ENCODE assay signal across 1 cellular context in the genomic region with DNA sequence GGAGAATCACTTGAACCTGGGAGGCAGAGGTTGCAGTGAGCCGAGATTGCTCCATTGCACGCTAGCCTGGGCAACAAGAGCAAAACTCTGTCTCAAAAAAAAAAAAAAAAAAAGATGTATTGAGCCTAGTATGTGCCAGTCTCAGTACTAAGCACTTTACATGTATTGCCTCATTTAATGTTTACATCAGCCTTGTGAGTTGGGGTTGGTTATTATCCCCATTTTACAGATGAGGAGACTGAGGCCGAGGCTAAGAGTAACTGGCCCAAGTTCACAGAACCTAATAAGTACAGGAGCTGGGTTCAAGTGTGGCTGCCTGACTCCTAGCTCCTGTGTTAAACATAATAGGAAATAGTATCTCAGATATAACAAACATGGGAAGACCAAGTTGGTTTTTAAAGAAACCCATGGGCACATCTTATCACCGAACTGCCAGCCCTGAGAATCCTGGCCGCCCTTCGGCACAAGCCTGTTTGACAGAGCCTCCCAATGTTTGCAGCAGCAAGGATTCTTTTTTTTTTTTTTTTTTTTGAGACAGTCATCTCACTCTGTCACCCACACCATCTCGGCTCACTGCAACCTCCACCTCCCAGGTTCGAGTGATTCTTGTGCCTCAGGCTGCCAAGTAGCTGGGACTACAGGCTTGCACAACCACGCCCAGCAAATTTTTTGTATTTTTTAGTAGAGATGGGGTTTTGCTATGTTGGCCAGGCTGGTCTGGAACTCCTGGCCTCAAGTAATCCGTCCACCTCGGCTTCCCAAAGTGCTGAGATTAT.
TF ChIP-seq lines count a peak whose summit lies in the region.

No MANE protein-coding gene starts in this region.

TF ChIP-seq in K562, 482 proteins besides CTCF, POLR2A, EP300 and RAD21:
- TF ChIP-seq CBX1 (IDR thresholded peaks at IDR 0.05; ENCODE audit: low read depth) (peak; percentile 47; the same call in 1 of the 2 replicates), ETV6 (IDR thresholded peaks at IDR 0.05; ENCODE audit: borderline replicate concordance in 1 of 2, low read depth in 2 of 2, low read length in 1 of 2) (no peak), ETV6 (CRISPR knock-in tag; IDR thresholded peaks at IDR 0.05; ENCODE audit: borderline replicate concordance) (no peak), PRPF4 (IDR thresholded peaks at IDR 0.05; ENCODE audit: insufficient read depth, low read depth, low read length, poor library complexity, severe bottlenecking) (no peak), CBX2 (IDR thresholded peaks at IDR 0.05; ENCODE audit: insufficient read depth, low read length, poor library complexity, severe bottlenecking) (no peak), KDM5B (IDR thresholded peaks at IDR 0.05; ENCODE audit: insufficient replicate concordance, low read depth, low read length) (no peak), SRSF3 (IDR thresholded peaks at IDR 0.05; ENCODE audit: insufficient read depth, low read length) (no peak), MXI1 (IDR thresholded peaks at IDR 0.05; ENCODE audit: low read depth, low read length) (no peak), ZNF41 (CRISPR knock-in tag; conservative IDR thresholded peaks at IDR 0.05) (no peak), CHD2 (IDR thresholded peaks at IDR 0.05; ENCODE audit: low read depth, low read length) (no peak), ZBTB7A (IDR thresholded peaks at IDR 0.05; ENCODE audit: borderline replicate concordance, control insufficient read depth, low read depth, low read length) (no peak), RCOR1 (IDR thresholded peaks at IDR 0.05; ENCODE audit: borderline replicate concordance in 1 of 2, low read depth in 2 of 2, low read length in 2 of 2) (peak; percentile 26 to 53; a peak in 2 of 4 replicates), DPF2 (IDR thresholded peaks at IDR 0.05) (no peak), GTF2A2 (tag; IDR thresholded peaks at IDR 0.05) (no peak), ADNP (tag; IDR thresholded peaks at IDR 0.05) (peak; percentile 56; the same call in 1 of the 2 replicates), ZNF75A (CRISPR knock-in tag; IDR thresholded peaks at IDR 0.05) (no peak), HDAC1 (IDR thresholded peaks at IDR 0.05) (peak in 1 of 2 experiments; percentile 52; a peak in 1 of 4 replicates), ZNF76 (CRISPR knock-in tag; IDR thresholded peaks at IDR 0.05; ENCODE audit: borderline replicate concordance) (no peak), ZNF3 (CRISPR knock-in tag; IDR thresholded peaks at IDR 0.05) (no peak), FOXP1 (CRISPR knock-in tag; IDR thresholded peaks at IDR 0.05) (no peak), RBM25 (IDR thresholded peaks at IDR 0.05; ENCODE audit: low read depth, low read length, severe bottlenecking) (peak; percentile 99), L3MBTL2 (IDR thresholded peaks at IDR 0.05) (no peak), ZNF23 (CRISPR knock-in tag; IDR thresholded peaks at IDR 0.05) (no peak), BCOR (IDR thresholded peaks at IDR 0.05) (peak; percentile 90), CREBBP (IDR thresholded peaks at IDR 0.05; ENCODE audit: low read depth, low read length) (no peak), BRD9 (IDR thresholded peaks at IDR 0.05; ENCODE audit: low read depth, partially characterized antibody) (no peak), SIRT6 (IDR thresholded peaks at IDR 0.05; ENCODE audit: low read depth, low read length) (no peak), KDM1A (IDR thresholded peaks at IDR 0.05) (peak; percentile 61 to 80; a peak in 3 of 4 replicates), HDAC2 (IDR thresholded peaks at IDR 0.05) (peak; percentile 62; the same call in 1 of the 2 replicates), ELF2 (CRISPR knock-in tag; IDR thresholded peaks at IDR 0.05) (no peak), CHD1 (IDR thresholded peaks at IDR 0.05; ENCODE audit: low read length) (no peak), SMARCA5 (IDR thresholded peaks at IDR 0.05) (peak; percentile 66; the same call in 1 of the 2 replicates), SMAD4 (CRISPR knock-in tag; conservative IDR thresholded peaks at IDR 0.05) (no peak)
- TF ChIP-seq, protein P1, sequence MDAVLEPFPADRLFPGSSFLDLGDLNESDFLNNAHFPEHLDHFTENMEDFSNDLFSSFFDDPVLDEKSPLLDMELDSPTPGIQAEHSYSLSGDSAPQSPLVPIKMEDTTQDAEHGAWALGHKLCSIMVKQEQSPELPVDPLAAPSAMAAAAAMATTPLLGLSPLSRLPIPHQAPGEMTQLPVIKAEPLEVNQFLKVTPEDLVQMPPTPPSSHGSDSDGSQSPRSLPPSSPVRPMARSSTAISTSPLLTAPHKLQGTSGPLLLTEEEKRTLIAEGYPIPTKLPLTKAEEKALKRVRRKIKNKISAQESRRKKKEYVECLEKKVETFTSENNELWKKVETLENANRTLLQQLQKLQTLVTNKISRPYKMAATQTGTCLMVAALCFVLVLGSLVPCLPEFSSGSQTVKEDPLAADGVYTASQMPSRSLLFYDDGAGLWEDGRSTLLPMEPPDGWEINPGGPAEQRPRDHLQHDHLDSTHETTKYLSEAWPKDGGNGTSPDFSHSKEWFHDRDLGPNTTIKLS (IDR thresholded peaks at IDR 0.05; ENCODE audit: borderline replicate concordance, low read depth): no peak
- TF ChIP-seq, protein P2, sequence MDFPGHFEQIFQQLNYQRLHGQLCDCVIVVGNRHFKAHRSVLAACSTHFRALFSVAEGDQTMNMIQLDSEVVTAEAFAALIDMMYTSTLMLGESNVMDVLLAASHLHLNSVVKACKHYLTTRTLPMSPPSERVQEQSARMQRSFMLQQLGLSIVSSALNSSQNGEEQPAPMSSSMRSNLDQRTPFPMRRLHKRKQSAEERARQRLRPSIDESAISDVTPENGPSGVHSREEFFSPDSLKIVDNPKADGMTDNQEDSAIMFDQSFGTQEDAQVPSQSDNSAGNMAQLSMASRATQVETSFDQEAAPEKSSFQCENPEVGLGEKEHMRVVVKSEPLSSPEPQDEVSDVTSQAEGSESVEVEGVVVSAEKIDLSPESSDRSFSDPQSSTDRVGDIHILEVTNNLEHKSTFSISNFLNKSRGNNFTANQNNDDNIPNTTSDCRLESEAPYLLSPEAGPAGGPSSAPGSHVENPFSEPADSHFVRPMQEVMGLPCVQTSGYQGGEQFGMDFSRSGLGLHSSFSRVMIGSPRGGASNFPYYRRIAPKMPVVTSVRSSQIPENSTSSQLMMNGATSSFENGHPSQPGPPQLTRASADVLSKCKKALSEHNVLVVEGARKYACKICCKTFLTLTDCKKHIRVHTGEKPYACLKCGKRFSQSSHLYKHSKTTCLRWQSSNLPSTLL (IDR thresholded peaks at IDR 0.05): no peak
- TF ChIP-seq, protein P3, sequence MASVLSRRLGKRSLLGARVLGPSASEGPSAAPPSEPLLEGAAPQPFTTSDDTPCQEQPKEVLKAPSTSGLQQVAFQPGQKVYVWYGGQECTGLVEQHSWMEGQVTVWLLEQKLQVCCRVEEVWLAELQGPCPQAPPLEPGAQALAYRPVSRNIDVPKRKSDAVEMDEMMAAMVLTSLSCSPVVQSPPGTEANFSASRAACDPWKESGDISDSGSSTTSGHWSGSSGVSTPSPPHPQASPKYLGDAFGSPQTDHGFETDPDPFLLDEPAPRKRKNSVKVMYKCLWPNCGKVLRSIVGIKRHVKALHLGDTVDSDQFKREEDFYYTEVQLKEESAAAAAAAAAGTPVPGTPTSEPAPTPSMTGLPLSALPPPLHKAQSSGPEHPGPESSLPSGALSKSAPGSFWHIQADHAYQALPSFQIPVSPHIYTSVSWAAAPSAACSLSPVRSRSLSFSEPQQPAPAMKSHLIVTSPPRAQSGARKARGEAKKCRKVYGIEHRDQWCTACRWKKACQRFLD (CRISPR knock-in tag; IDR thresholded peaks at IDR 0.05): no peak
- TF ChIP-seq, protein P4, sequence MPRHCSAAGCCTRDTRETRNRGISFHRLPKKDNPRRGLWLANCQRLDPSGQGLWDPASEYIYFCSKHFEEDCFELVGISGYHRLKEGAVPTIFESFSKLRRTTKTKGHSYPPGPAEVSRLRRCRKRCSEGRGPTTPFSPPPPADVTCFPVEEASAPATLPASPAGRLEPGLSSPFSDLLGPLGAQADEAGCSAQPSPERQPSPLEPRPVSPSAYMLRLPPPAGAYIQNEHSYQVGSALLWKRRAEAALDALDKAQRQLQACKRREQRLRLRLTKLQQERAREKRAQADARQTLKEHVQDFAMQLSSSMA (CRISPR knock-in tag; IDR thresholded peaks at IDR 0.05): no peak
- TF ChIP-seq, protein P5, sequence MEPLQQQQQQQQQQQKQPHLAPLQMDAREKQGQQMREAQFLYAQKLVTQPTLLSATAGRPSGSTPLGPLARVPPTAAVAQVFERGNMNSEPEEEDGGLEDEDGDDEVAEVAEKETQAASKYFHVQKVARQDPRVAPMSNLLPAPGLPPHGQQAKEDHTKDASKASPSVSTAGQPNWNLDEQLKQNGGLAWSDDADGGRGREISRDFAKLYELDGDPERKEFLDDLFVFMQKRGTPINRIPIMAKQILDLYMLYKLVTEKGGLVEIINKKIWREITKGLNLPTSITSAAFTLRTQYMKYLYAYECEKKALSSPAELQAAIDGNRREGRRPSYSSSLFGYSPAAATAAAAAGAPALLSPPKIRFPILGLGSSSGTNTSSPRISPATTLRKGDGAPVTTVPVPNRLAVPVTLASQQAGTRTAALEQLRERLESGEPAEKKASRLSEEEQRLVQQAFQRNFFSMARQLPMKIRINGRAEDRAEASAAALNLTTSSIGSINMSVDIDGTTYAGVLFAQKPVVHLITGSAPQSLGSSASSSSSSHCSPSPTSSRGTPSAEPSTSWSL (CRISPR knock-in tag; IDR thresholded peaks at IDR 0.05; ENCODE audit: borderline replicate concordance): no peak
- TF ChIP-seq, protein P6, sequence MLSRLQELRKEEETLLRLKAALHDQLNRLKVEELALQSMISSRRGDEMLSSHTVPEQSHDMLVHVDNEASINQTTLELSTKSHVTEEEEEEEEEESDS (CRISPR knock-in tag; IDR thresholded peaks at IDR 0.05): no peak
TF ChIP-seq in K562: peak in this region for 9.
